Comparison of ENCODE assay signal across 12 cellular contexts in the genomic region with DNA sequence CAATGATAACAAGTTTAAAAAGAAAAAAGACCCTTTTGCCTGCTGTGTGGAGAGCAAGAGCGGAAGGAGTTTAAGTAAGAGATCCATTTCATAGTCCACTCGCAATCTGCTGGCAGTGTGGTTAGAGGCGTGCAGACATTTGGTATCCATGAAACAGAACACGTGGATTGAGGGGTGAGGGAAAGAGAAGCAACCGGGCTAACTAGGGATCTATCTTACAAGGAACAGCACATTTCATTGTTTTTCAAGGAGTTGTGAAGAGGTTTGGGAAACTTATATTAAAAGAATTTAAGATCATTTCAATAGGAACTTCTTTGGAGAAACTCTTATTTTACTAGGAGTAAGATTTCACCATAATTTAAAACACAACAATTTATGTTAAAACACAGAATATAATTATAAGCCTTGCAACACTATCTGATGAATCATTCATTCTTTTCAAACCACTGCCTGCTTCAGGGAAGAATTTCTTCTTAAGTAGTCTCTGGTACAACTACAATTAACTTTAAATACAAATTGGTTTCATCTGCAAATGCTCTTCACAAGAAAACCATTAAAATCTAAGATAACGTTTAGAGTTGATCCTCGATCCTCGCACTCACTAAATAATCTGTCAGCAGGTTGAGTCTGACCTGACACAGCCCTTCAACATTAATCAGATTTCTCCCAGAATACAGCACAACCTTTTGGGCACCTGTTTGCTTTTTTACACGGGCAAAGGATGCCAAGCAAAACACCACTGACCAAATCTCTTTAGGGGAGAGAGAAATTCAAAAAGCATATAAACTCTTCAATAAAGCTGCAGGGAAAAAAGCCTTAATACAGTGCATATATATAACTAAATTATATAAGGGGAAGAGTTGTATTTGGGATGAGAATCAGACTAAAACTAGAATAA.
DNase-seq lines count a peak whose midpoint lies in the region; ATAC-seq and TF ChIP-seq lines count a peak whose summit lies in the region.
"Had no signal": no experiment of that assay in that cellular context is flagged by ENCODE, and none has a peak within 500 bp of the region (broad histone marks: within the 10 kb centered on the region; RNA-seq: fewer than 3 reads in every experiment).

No MANE protein-coding gene starts in this region.

- H3K27me3 ChIP-seq in effector memory CD4-positive, alpha-beta T cell (replicated peaks; ENCODE audit: control insufficient read depth, insufficient read depth, low read length, poor library complexity, severe bottlenecking), result no peaks in the 10 kb centered on the region
- H3K27me3 ChIP-seq: BLaER1 treated with 17β-estradiol and CSF1 and Interleukin-3, amounts not matched to agents 10 nM and 100 nM had no signal

- H3K9me3 Mint-ChIP-seq in activated T-cell treated with anti-CD3 and anti-CD28 coated beads, Interleukin-2, amount 50 U/mL, for 24 hours, result peaks cover 5% of the 10 kb centered on the region
- H3K9me3 Mint-ChIP-seq in stimulated activated effector memory CD8-positive, alpha-beta T cell treated with anti-CD3 and anti-CD28 coated beads, Interleukin-12 subunit alpha, Interleukin-12 subunit beta, amount 100 ng/mL, for 72 hours, result no peaks in the 10 kb centered on the region
- H3K9me3 Mint-ChIP-seq: T-cell had no signal

- peaks cover 48% of the 10 kb centered on the region for H3K36me3 Mint-ChIP-seq in activated T-cell treated with anti-CD3 and anti-CD28 coated beads, Interleukin-2, amount 50 U/mL, for 24 hours (ENCODE audit: low read depth)
- H3K36me3 Mint-ChIP-seq in stimulated activated effector memory CD8-positive, alpha-beta T cell treated with anti-CD3 and anti-CD28 coated beads, Interleukin-12 subunit alpha, Interleukin-12 subunit beta, amount 100 ng/mL, for 72 hours, result peaks cover 29% of the 10 kb centered on the region

- DNase-seq in activated T-cell treated with anti-CD3 and anti-CD28 coated beads, Interleukin-2, amount 50 U/mL, for 24 hours, result no peak
- DNase-seq in activated T-cell treated with anti-CD3 and anti-CD28 coated beads for 4 hours, result no peak
- DNase-seq in SW480 (ENCODE audit: low spot score), result peak; percentile 30
- peak; percentile 54 for DNase-seq in glomerular visceral epithelial cell (ENCODE audit: extremely low spot score)
- no peak for DNase-seq in stimulated activated effector memory CD8-positive, alpha-beta T cell treated with anti-CD3 and anti-CD28 coated beads, Interleukin-12 subunit alpha, Interleukin-12 subunit beta, amount 100 ng/mL, for 72 hours (ENCODE audit: low spot score in 2 of 2)
- no peak for DNase-seq in coronary artery (ENCODE audit: low spot score)
- DNase-seq in effector memory CD4-positive, alpha-beta T cell, result no peak
- DNase-seq: activated gamma-delta T cell treated with Interleukin-2 at 50 U/mL for 16 hours, T-cell had no signal

- H3K4me1 ChIP-seq in effector memory CD4-positive, alpha-beta T cell (ENCODE audit: control insufficient read depth, insufficient read depth, low read length, poor library complexity, severe bottlenecking), result peaks cover 5% of the 10 kb centered on the region

- ATAC-seq in stimulated activated effector memory CD8-positive, alpha-beta T cell treated with anti-CD3 and anti-CD28 coated beads, Interleukin-12 subunit alpha, Interleukin-12 subunit beta, amount 100 ng/mL, for 72 hours, result no peak
- no peak for ATAC-seq in GM18868 (IDR thresholded peaks at IDR 0.05; ENCODE audit: unreplicated experiment)
- ATAC-seq: T-cell had no signal

- H3K27ac Mint-ChIP-seq in activated T-cell treated with anti-CD3 and anti-CD28 coated beads, Interleukin-2, amount 50 U/mL, for 24 hours, result peak overlapping the region; percentile 47
- H3K27ac Mint-ChIP-seq in stimulated activated effector memory CD8-positive, alpha-beta T cell treated with anti-CD3 and anti-CD28 coated beads, Interleukin-12 subunit alpha, Interleukin-12 subunit beta, amount 100 ng/mL, for 72 hours, result peak overlapping the region; percentile 80
- H3K27ac Mint-ChIP-seq: stimulated activated naive CD8-positive, alpha-beta T cell treated with anti-CD3 and anti-CD28 coated beads, Interleukin-15, Interleukin-2, amounts not matched to agents 100 ng/mL and 50 ng/mL, for 24 hours had no signal

- H3K4me1 Mint-ChIP-seq in activated T-cell treated with anti-CD3 and anti-CD28 coated beads, Interleukin-2, amount 50 U/mL, for 24 hours (ENCODE audit: low read depth), result peaks cover 59% of the 10 kb centered on the region
- H3K4me1 Mint-ChIP-seq in stimulated activated effector memory CD8-positive, alpha-beta T cell treated with anti-CD3 and anti-CD28 coated beads, Interleukin-12 subunit alpha, Interleukin-12 subunit beta, amount 100 ng/mL, for 72 hours, result peaks cover 43% of the 10 kb centered on the region

- H3K27ac ChIP-seq in coronary artery, result no peak overlapping the region
- no peak overlapping the region for H3K27ac ChIP-seq in effector memory CD4-positive, alpha-beta T cell (ENCODE audit: insufficient read depth, low read length, poor library complexity, severe bottlenecking)

- no peak overlapping the region for H3K4me3 ChIP-seq in coronary artery
- H3K4me3 ChIP-seq in effector memory CD4-positive, alpha-beta T cell (ENCODE audit: insufficient read depth, low read depth, low read length, poor library complexity, severe bottlenecking), result no peak overlapping the region
- H3K4me3 ChIP-seq: BLaER1 treated with 17β-estradiol and CSF1 and Interleukin-3, amounts not matched to agents 10 nM and 100 nM had no signal

- no peak for TF ChIP-seq CTCF in coronary artery (IDR thresholded peaks at IDR 0.05)

- H3K9me3 ChIP-seq in effector memory CD4-positive, alpha-beta T cell (ENCODE audit: control insufficient read depth, low read length), result no peaks in the 10 kb centered on the region

- no peak overlapping the region for H3K4me3 Mint-ChIP-seq in activated T-cell treated with anti-CD3 and anti-CD28 coated beads, Interleukin-2, amount 50 U/mL, for 24 hours
- no peak overlapping the region for H3K4me3 Mint-ChIP-seq in stimulated activated effector memory CD8-positive, alpha-beta T cell treated with anti-CD3 and anti-CD28 coated beads, Interleukin-12 subunit alpha, Interleukin-12 subunit beta, amount 100 ng/mL, for 72 hours
- H3K4me3 Mint-ChIP-seq: stimulated activated naive CD8-positive, alpha-beta T cell treated with anti-CD3 and anti-CD28 coated beads, Interleukin-15, Interleukin-2, amounts not matched to agents 100 ng/mL and 50 ng/mL, for 24 hours; T-cell had no signal

- no peaks in the 10 kb centered on the region for H3K27me3 Mint-ChIP-seq in activated T-cell treated with anti-CD3 and anti-CD28 coated beads, Interleukin-2, amount 50 U/mL, for 24 hours
- H3K27me3 Mint-ChIP-seq: stimulated activated naive CD8-positive, alpha-beta T cell treated with anti-CD3 and anti-CD28 coated beads, Interleukin-15, Interleukin-2, amounts not matched to agents 100 ng/mL and 50 ng/mL, for 24 hours; T-cell had no signal

- H3K36me3 ChIP-seq in effector memory CD4-positive, alpha-beta T cell (ENCODE audit: control insufficient read depth, insufficient read depth, low read length), result peaks cover 11% of the 10 kb centered on the region

Comparison
In these comparisons a context has a peak if more than half of its experiments do, and no peak if none do; other contexts are left out.
1. DNase-seq: peak in SW480 (single experiment) and glomerular visceral epithelial cell (single experiment); none in activated T-cell treated with anti-CD3 and anti-CD28 coated beads, Interleukin-2, amount 50 U/mL, for 24 hours (single experiment), activated T-cell treated with anti-CD3 and anti-CD28 coated beads for 4 hours (single experiment), stimulated activated effector memory CD8-positive, alpha-beta T cell treated with anti-CD3 and anti-CD28 coated beads, Interleukin-12 subunit alpha, Interleukin-12 subunit beta, amount 100 ng/mL, for 72 hours (0 of 2), coronary artery (single experiment) and effector memory CD4-positive, alpha-beta T cell (0 of 3).